ENCODE assay signal across 21 cellular contexts in the genomic region with DNA sequence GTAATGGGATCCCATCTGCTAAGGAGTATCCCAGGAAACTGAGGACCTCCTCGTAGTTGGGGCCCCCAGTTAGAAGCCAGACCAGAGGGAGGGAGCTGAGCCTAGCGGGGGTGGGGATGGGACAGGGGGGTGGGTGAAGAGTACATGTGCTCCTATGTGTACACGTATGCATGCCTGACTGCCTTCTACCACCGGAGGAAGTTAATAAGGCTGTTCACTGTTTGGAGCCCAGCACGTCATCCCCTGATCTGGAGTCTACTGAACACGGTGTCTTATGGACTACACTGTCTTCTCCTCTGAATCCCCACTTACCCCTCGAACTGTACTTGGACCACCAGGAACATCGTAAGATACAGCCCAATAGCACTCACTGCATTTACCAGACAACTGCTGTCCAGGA.
"Had no signal": no experiment of that assay in that cellular context is flagged by ENCODE, and none has a peak within 500 bp of the region (broad histone marks: within the 10 kb centered on the region; RNA-seq: fewer than 3 reads in every experiment).

No MANE protein-coding gene starts in this region.

- H3K27ac ChIP-seq: brain microvascular endothelial cell, cardiac muscle cell, KMS-11 had no signal

- H3K4me2 ChIP-seq: KMS-11 had no signal

- ATAC-seq: activated CD4-positive, CD25-positive, alpha-beta regulatory T cell treated with anti-CD3 and anti-CD28 coated beads, Interleukin-2, amount 50 U/mL, for 24 hours; activated CD8-positive, alpha-beta T cell treated with anti-CD3 and anti-CD28 coated beads, Interleukin-2, amount 10 ng/mL, durations not matched to agents 7 days and 5 days; activated T-cell treated with anti-CD3 and anti-CD28 coated beads, Interleukin-2, amount 50 U/mL, for 4 hours; Panc1 had no signal

- DNase-seq: activated CD4-positive, alpha-beta T cell treated with anti-CD3 and anti-CD28 coated beads for 4 hours; activated CD8-positive, alpha-beta T cell treated with anti-CD3 and anti-CD28 coated beads, Interleukin-2, amount 10 ng/mL, durations not matched to agents 7 days and 5 days; activated gamma-delta T cell treated with Interleukin-2 at 50 U/mL for 16 hours; activated naive CD4-positive, alpha-beta T cell treated with anti-CD3 and anti-CD28 coated beads, Interleukin-2, amount 10 ng/mL, durations not matched to agents 7 days and 5 days; activated naive CD8-positive, alpha-beta T cell treated with anti-CD3 and anti-CD28 coated beads for 36 hours; activated T-cell treated with anti-CD3 and anti-CD28 coated beads, Interleukin-2, amount 50 U/mL, for 4 hours; brain microvascular endothelial cell; MV-4-11; NCI-H1092 treated with DMSO at 0.1 percent for 48 hours; NCI-H1436; NCI-H187; NCI-H2081; NCI-H510A treated with DMSO at 0.1 percent for 48 hours; NCI-H69; NK-92 treated with Interleukin-12 subunit alpha and Interleukin-12 subunit beta, amount 100 ng/mL, for 24 hours; OCI-M1; SHP77 treated with DMSO at 0.1 percent for 48 hours had no signal

- H3K27me3 ChIP-seq: brain microvascular endothelial cell, cardiac muscle cell had no signal

- H3K36me3 ChIP-seq: brain microvascular endothelial cell, cardiac muscle cell had no signal

- H3K4me3 ChIP-seq: cardiac muscle cell had no signal
